In the genomic region with DNA sequence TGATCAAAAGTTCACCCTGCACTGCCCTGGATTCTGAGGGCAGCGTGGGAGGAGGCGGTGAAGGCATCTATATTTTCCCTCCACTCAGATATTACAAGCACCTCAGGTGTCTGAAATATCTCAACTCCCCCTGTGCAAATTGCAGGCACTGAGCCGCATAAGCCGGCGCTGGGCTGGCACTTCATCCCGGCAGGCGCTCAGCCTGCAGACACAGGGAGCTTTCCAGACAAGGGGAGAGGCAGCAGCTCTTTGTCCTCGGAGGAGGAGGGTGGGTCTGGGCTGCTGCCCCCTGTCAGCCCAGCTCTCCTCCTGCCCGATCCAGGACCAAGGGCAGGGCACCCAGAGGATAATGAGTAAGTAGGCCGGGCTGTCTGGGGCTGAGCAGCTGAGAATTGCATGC, we compare ENCODE assay signal across 16 cellular contexts.
"Had no signal": no experiment of that assay in that cellular context is flagged by ENCODE, and none has a peak within 500 bp of the region (broad histone marks: within the 10 kb centered on the region; RNA-seq: fewer than 3 reads in every experiment).

No MANE protein-coding gene starts in this region.

- H3K4me3 ChIP-seq: body of pancreas, colonic mucosa, esophagus squamous epithelium, pancreas, spleen, thoracic aorta had no signal

- H3K4me3 Mint-ChIP-seq: activated CD8-positive, alpha-beta T cell treated with anti-CD3 and anti-CD28 coated beads, Interleukin-2, amount 10 ng/mL, durations not matched to agents 7 days and 5 days; activated naive CD4-positive, alpha-beta T cell treated with anti-CD3 and anti-CD28 coated beads for 36 hours; activated T-cell treated with anti-CD3 and anti-CD28 coated beads, Interleukin-2, amount 50 U/mL, for 4 hours; central memory CD8-positive, alpha-beta T cell; stimulated activated naive B cell treated with anti-CD40 and anti-IgM and Interleukin-4, amounts not matched to agents 10 μg/mL and 1 μg/mL and 100 μg/mL, for 72 hours; T-helper 2 cell treated with Interferon-gamma antibody and Interleukin-4, amounts not matched to agents 5 μg/mL and 100 μg/mL, for 36 hours had no signal

- H3K4me1 Mint-ChIP-seq: central memory CD8-positive, alpha-beta T cell; stimulated activated naive B cell treated with anti-CD40 and anti-IgM and Interleukin-4, amounts not matched to agents 10 μg/mL and 1 μg/mL and 100 μg/mL, for 72 hours had no signal

- ATAC-seq: activated CD8-positive, alpha-beta T cell treated with anti-CD3 and anti-CD28 coated beads, Interleukin-2, amount 10 ng/mL, durations not matched to agents 7 days and 5 days; activated T-cell treated with anti-CD3 and anti-CD28 coated beads, Interleukin-2, amount 50 U/mL, for 4 hours; body of pancreas; left colon; pancreas; stimulated activated naive B cell treated with anti-CD40 and anti-IgM and Interleukin-4, amounts not matched to agents 10 μg/mL and 1 μg/mL and 100 μg/mL, for 72 hours had no signal

- DNase-seq: activated CD4-positive, alpha-beta T cell treated with anti-CD3 and anti-CD28 coated beads for 48 hours; activated CD4-positive, CD25-positive, alpha-beta regulatory T cell; activated CD8-positive, alpha-beta T cell treated with anti-CD3 and anti-CD28 coated beads, Interleukin-2, amount 10 ng/mL, durations not matched to agents 7 days and 5 days; activated naive CD4-positive, alpha-beta T cell treated with anti-CD3 and anti-CD28 coated beads for 36 hours; activated T-cell treated with anti-CD3 and anti-CD28 coated beads, Interleukin-2, amount 50 U/mL, for 4 hours; body of pancreas; colonic mucosa; esophagus squamous epithelium; left colon; pancreas; spleen; stimulated activated naive B cell treated with anti-CD40 and anti-IgM and Interleukin-4, amounts not matched to agents 10 μg/mL and 1 μg/mL and 100 μg/mL, for 72 hours had no signal

- H3K36me3 Mint-ChIP-seq: stimulated activated naive B cell treated with anti-CD40 and anti-IgM and Interleukin-4, amounts not matched to agents 10 μg/mL and 1 μg/mL and 100 μg/mL, for 72 hours had no signal

- H3K36me3 ChIP-seq: colonic mucosa, esophagus squamous epithelium, neutrophil, pancreas, spleen, thoracic aorta had no signal

- H3K27ac Mint-ChIP-seq: activated CD8-positive, alpha-beta T cell treated with anti-CD3 and anti-CD28 coated beads, Interleukin-2, amount 10 ng/mL, durations not matched to agents 7 days and 5 days; activated naive CD4-positive, alpha-beta T cell treated with anti-CD3 and anti-CD28 coated beads for 36 hours; stimulated activated naive B cell treated with anti-CD40 and anti-IgM and Interleukin-4, amounts not matched to agents 10 μg/mL and 1 μg/mL and 100 μg/mL, for 72 hours; T-helper 2 cell treated with Interferon-gamma antibody and Interleukin-4, amounts not matched to agents 5 μg/mL and 100 μg/mL, for 36 hours had no signal

- H3K9me3 Mint-ChIP-seq: activated naive CD4-positive, alpha-beta T cell treated with anti-CD3 and anti-CD28 coated beads for 36 hours; activated T-cell treated with anti-CD3 and anti-CD28 coated beads, Interleukin-2, amount 50 U/mL, for 4 hours; T-helper 2 cell treated with Interferon-gamma antibody and Interleukin-4, amounts not matched to agents 5 μg/mL and 100 μg/mL, for 36 hours had no signal

- H3K27me3 ChIP-seq: body of pancreas, colonic mucosa, esophagus squamous epithelium, neutrophil, pancreas had no signal
